13 cellular contexts compared by ENCODE assay signal in the genomic region with DNA sequence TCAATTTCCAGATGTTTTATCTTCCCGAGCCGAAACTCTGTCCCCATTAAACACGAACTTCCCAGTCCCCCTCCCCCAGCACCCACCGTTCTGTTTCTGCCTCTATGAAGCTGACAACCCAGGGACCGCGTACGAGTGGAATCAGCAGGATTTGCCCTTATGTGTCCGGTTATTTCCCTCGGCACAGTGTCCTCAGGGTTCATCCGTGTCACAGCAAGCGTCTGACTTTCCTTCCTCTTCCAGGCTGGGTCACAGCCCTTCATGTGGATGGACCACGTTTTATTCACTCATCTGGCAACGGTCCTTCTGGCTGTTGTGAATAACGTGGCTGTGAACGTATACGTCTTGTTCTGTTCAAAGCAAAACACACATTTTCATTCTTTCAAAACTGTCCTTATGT. TPM values are rescaled to one million over a fixed set of nuclear protein-coding genes. Genes with fewer than 3 reads are reported as not detected.
DNase-seq lines count a peak whose midpoint lies in the region; ATAC-seq and TF ChIP-seq lines count a peak whose summit lies in the region.
"Had no signal": no experiment of that assay in that cellular context is flagged by ENCODE, and none has a peak within 500 bp of the region (broad histone marks: within the 10 kb centered on the region; RNA-seq: fewer than 3 reads in every experiment).

No MANE protein-coding gene starts in this region.

- 8% methylated on average over 16 of the region's 16 CpGs for WGBS in suprapubic skin

- ATAC-seq in left lung = peak; percentile 7
- ATAC-seq: WTC11 had no signal

- H3K27me3 Mint-ChIP-seq in HFFc6 (ENCODE audit: insufficient read depth) (peaks cover 4% of the 10 kb centered on the region), chondrocyte (ENCODE audit: low read depth) (no peaks in the 10 kb centered on the region)
- H3K27me3 Mint-ChIP-seq in activated T-cell treated with anti-CD3 and anti-CD28 coated beads, Interleukin-2, amount 50 U/mL, for 24 hours = peaks cover 9% of the 10 kb centered on the region

- no peaks in the 10 kb centered on the region for H3K36me3 ChIP-seq in left lung
- H3K36me3 ChIP-seq in suprapubic skin = no peaks in the 10 kb centered on the region

- intact Hi-C loops in left lung (cut with DNase I) = no loop called here

- no peaks in the 10 kb centered on the region for H3K9me3 ChIP-seq in left lung
- no peaks in the 10 kb centered on the region for H3K9me3 ChIP-seq in suprapubic skin

- TF ChIP-seq CTCF in HFFc6 (IDR thresholded peaks at IDR 0.05) = no peak
- TF ChIP-seq CTCF in chondrocyte (IDR thresholded peaks at IDR 0.05) = no peak
- TF ChIP-seq CTCF in left lung (IDR thresholded peaks at IDR 0.05) = no peak
- no peak for TF ChIP-seq CTCF in suprapubic skin (IDR thresholded peaks at IDR 0.05)

- H3K27me3 ChIP-seq in left lung (peaks cover 0 to 24% of the 10 kb centered on the region in 2 donors), suprapubic skin (peaks cover 8% of the 10 kb centered on the region)

- H3K4me3 ChIP-seq in left lung = no peak overlapping the region
- H3K4me3 ChIP-seq in suprapubic skin = peak overlapping the region; percentile 21

- DNase-seq in HFFc6 = no peak
- DNase-seq in chondrocyte (ENCODE audit: low spot score) = no peak
- DNase-seq in left lung = no peak
- no peak for DNase-seq in suprapubic skin (ENCODE audit: low spot score in 2 of 2)
- DNase-seq in islet precursor cell = no peak
- no peak for DNase-seq in activated T-cell treated with anti-CD3 and anti-CD28 coated beads, Interleukin-2, amount 50 U/mL, for 24 hours
- DNase-seq in stimulated activated CD4-positive, alpha-beta T cell treated with anti-CD3 and anti-CD28 coated beads, Interleukin-4, amount 100 ng/mL, for 1 hour = no peak
- no peak for DNase-seq in activated CD4-positive, alpha-beta T cell treated with anti-CD3 and anti-CD28 coated beads, Interleukin-2, amount 50 U/mL, for 48 hours
- DNase-seq: activated T-cell treated with anti-CD3 and anti-CD28 coated beads, Interleukin-2, amount 50 U/mL, for 48 hours; NCI-H1092 treated with DMSO at 0.1 percent for 48 hours; NCI-H510A; SHP77 treated with DMSO at 0.1 percent for 48 hours had no signal

- H3K4me1 Mint-ChIP-seq in HFFc6 (ENCODE audit: low read depth) = peaks cover 35% of the 10 kb centered on the region
- peaks cover 51% of the 10 kb centered on the region for H3K4me1 Mint-ChIP-seq in chondrocyte (ENCODE audit: low read depth)
- H3K4me1 Mint-ChIP-seq in activated T-cell treated with anti-CD3 and anti-CD28 coated beads, Interleukin-2, amount 50 U/mL, for 24 hours (ENCODE audit: low read depth) = no peaks in the 10 kb centered on the region

- H3K27ac Mint-ChIP-seq in HFFc6 = peak overlapping the region; percentile 96
- peak overlapping the region; percentile 90 for H3K27ac Mint-ChIP-seq in chondrocyte (ENCODE audit: unreplicated experiment)
- H3K27ac Mint-ChIP-seq in activated T-cell treated with anti-CD3 and anti-CD28 coated beads, Interleukin-2, amount 50 U/mL, for 24 hours = no peak overlapping the region
- H3K27ac Mint-ChIP-seq: WTC11 had no signal

- peaks cover 8 to 16% of the 10 kb centered on the region in 2 donors for H3K4me1 ChIP-seq in left lung
- peaks cover 38% of the 10 kb centered on the region for H3K4me1 ChIP-seq in suprapubic skin

- H3K27ac ChIP-seq in left lung (peak overlapping the region; percentile 72 to 79), suprapubic skin (peak overlapping the region; percentile 82)

- H3K36me3 Mint-ChIP-seq in HFFc6 (ENCODE audit: low read depth) = peaks cover 10% of the 10 kb centered on the region
- no peaks in the 10 kb centered on the region for H3K36me3 Mint-ChIP-seq in chondrocyte (ENCODE audit: low read depth)
- H3K36me3 Mint-ChIP-seq in activated T-cell treated with anti-CD3 and anti-CD28 coated beads, Interleukin-2, amount 50 U/mL, for 24 hours (ENCODE audit: low read depth) = no peaks in the 10 kb centered on the region
- H3K36me3 Mint-ChIP-seq: WTC11 had no signal

- no peak for TF ChIP-seq EP300 in suprapubic skin (IDR thresholded peaks at IDR 0.05)

- H3K4me3 Mint-ChIP-seq in HFFc6 = peak overlapping the region; percentile 88
- H3K4me3 Mint-ChIP-seq in chondrocyte (ENCODE audit: unreplicated experiment) = peak overlapping the region; percentile 64
- H3K4me3 Mint-ChIP-seq in activated T-cell treated with anti-CD3 and anti-CD28 coated beads, Interleukin-2, amount 50 U/mL, for 24 hours = no peak overlapping the region
- H3K4me3 Mint-ChIP-seq: WTC11 had no signal

- no peak for TF ChIP-seq POLR2A in suprapubic skin (IDR thresholded peaks at IDR 0.05)

- H3K9me3 Mint-ChIP-seq in HFFc6 = peaks cover 12% of the 10 kb centered on the region
- no peaks in the 10 kb centered on the region for H3K9me3 Mint-ChIP-seq in chondrocyte (ENCODE audit: low read depth)
- no peaks in the 10 kb centered on the region for H3K9me3 Mint-ChIP-seq in activated T-cell treated with anti-CD3 and anti-CD28 coated beads, Interleukin-2, amount 50 U/mL, for 24 hours

RNA-seq across cellular contexts. Expression of a gene that starts 31.3 kb away (rescaled TPM):
- 10 to 100 TPM; 54.4 to 96.7 (median 90.9) TPM for total RNA-seq in HFFc6 (2021; fragmentation: NEBNext Ultra II Directional; extraction: Animal tissue kit (Norgen Biotek cat#: 25700))
- total RNA-seq in chondrocyte (63.8 to 79.4 TPM (median 64.7 TPM) in 3 replicates), left lung (10 to 100 TPM; 53.0 to 61.8 TPM), suprapubic skin (100 to 1,000 TPM in 3 of 4 donors, 10 to 100 TPM in 1; 59.1 to 222 (median 155) TPM)
